10 cellular contexts compared by ENCODE assay signal in genomic region chr10:15083674-15084501, GRCh38. TPM values are rescaled to one million over a fixed set of nuclear protein-coding genes. Genes with fewer than 3 reads are reported as not detected.
DNase-seq lines count a peak whose midpoint lies in the region; ATAC-seq and TF ChIP-seq lines count a peak whose summit lies in the region.
"Had no signal": no experiment of that assay in that cellular context is flagged by ENCODE, and none has a peak within 500 bp of the region (broad histone marks: within the 10 kb centered on the region; RNA-seq: fewer than 3 reads in every experiment).

No MANE protein-coding gene starts in this region.

- peaks cover 18% of the 10 kb centered on the region for H3K36me3 Mint-ChIP-seq in Calu3 (ENCODE audit: insufficient read depth, unreplicated experiment)
- no peaks in the 10 kb centered on the region for H3K36me3 Mint-ChIP-seq in activated CD8-positive, alpha-beta T cell treated with anti-CD3 and anti-CD28 coated beads, Interleukin-2, amount 10 ng/mL, durations not matched to agents 7 days and 5 days (ENCODE audit: low read depth)

- peak overlapping the region; percentile 69 for H3K9ac ChIP-seq in skeletal muscle satellite cell (ENCODE audit: low read depth, low read length)

- DNase-seq in Calu3 (peak; percentile 3), hepatic stellate cell (ENCODE audit: low spot score) (peak; percentile 14), hippocampal formation (lab: John Stamatoyannopoulos, UW) (no peak)
- DNase-seq in activated CD8-positive, alpha-beta T cell treated with anti-CD3 and anti-CD28 coated beads, Interleukin-2, amount 10 ng/mL, durations not matched to agents 7 days and 5 days = no peak
- no peak for DNase-seq in activated T-cell treated with anti-CD3 and anti-CD28 coated beads, Interleukin-2, amount 50 U/mL, for 1 hour
- DNase-seq: activated naive CD4-positive, alpha-beta T cell treated with anti-CD3 and anti-CD28 coated beads for 36 hours; KG1 had no signal

- H3K4me1 Mint-ChIP-seq in Calu3 (ENCODE audit: low read depth, unreplicated experiment) = peaks cover 9% of the 10 kb centered on the region
- peaks cover 3% of the 10 kb centered on the region for H3K4me1 Mint-ChIP-seq in activated CD8-positive, alpha-beta T cell treated with anti-CD3 and anti-CD28 coated beads, Interleukin-2, amount 10 ng/mL, durations not matched to agents 7 days and 5 days (ENCODE audit: low read depth)

- H3K27me3 Mint-ChIP-seq in Calu3 (ENCODE audit: unreplicated experiment) = no peaks in the 10 kb centered on the region
- peaks cover 2% of the 10 kb centered on the region for H3K27me3 Mint-ChIP-seq in activated CD8-positive, alpha-beta T cell treated with anti-CD3 and anti-CD28 coated beads, Interleukin-2, amount 10 ng/mL, durations not matched to agents 7 days and 5 days (ENCODE audit: low read depth)

- no peaks in the 10 kb centered on the region for H3K27me3 ChIP-seq in skeletal muscle satellite cell (ENCODE audit: control insufficient read depth, insufficient read depth, low read length)

- H3K4me3 ChIP-seq in skeletal muscle satellite cell (ENCODE audit: low read length) = peak overlapping the region; percentile 71

- POLR2A ChIA-PET in activated CD8-positive, alpha-beta T cell treated with anti-CD3 and anti-CD28 coated beads, Interleukin-2, amount 10 ng/mL, durations not matched to agents 7 days and 5 days (lab: Charles Lee) = no interaction called here

- no peaks in the 10 kb centered on the region for H3K36me3 ChIP-seq in skeletal muscle satellite cell (ENCODE audit: insufficient read depth, low read length)

- H3K4me1 ChIP-seq in skeletal muscle satellite cell (ENCODE audit: control insufficient read depth, insufficient read depth, low read length) = peaks cover 15% of the 10 kb centered on the region

- no peak for ATAC-seq in activated CD8-positive, alpha-beta T cell treated with anti-CD3 and anti-CD28 coated beads, Interleukin-2, amount 10 ng/mL, durations not matched to agents 7 days and 5 days
- ATAC-seq in HG03442 (IDR thresholded peaks at IDR 0.05; ENCODE audit: unreplicated experiment) = no peak
- ATAC-seq in GM18907 (IDR thresholded peaks at IDR 0.05; ENCODE audit: unreplicated experiment) = no peak

- CTCF ChIA-PET in Calu3 (lab: Charles Lee) = interaction anchor here (0.6 kb wide), 1 partner anchor 465 kb away, joined by 3 read pairs; no protein-coding TSS in a partner anchor
- CTCF ChIA-PET in activated CD8-positive, alpha-beta T cell treated with anti-CD3 and anti-CD28 coated beads, Interleukin-2, amount 10 ng/mL, durations not matched to agents 7 days and 5 days (lab: Charles Lee) = no interaction called here

- H3K4me3 Mint-ChIP-seq in Calu3 (ENCODE audit: low read depth, unreplicated experiment) = peak overlapping the region; percentile 78
- peak overlapping the region; percentile 15 for H3K4me3 Mint-ChIP-seq in activated CD8-positive, alpha-beta T cell treated with anti-CD3 and anti-CD28 coated beads, Interleukin-2, amount 10 ng/mL, durations not matched to agents 7 days and 5 days
- H3K4me3 Mint-ChIP-seq: activated naive CD4-positive, alpha-beta T cell treated with anti-CD3 and anti-CD28 coated beads for 36 hours had no signal

- no peak for TF ChIP-seq CTCF in Calu3 (IDR thresholded peaks at IDR 0.05; ENCODE audit: unreplicated experiment)

- intact Hi-C loops in Calu3 (cut with micrococcal nuclease; ENCODE audit: unreplicated experiment) = no loop called here

- H3K9me3 Mint-ChIP-seq in Calu3 (ENCODE audit: low read depth, unreplicated experiment) = no peaks in the 10 kb centered on the region
- no peaks in the 10 kb centered on the region for H3K9me3 Mint-ChIP-seq in activated CD8-positive, alpha-beta T cell treated with anti-CD3 and anti-CD28 coated beads, Interleukin-2, amount 10 ng/mL, durations not matched to agents 7 days and 5 days (ENCODE audit: insufficient read depth)
- H3K9me3 Mint-ChIP-seq: activated naive CD4-positive, alpha-beta T cell treated with anti-CD3 and anti-CD28 coated beads for 36 hours had no signal

- no peaks in the 10 kb centered on the region for H3K9me3 ChIP-seq in skeletal muscle satellite cell (replicated peaks; ENCODE audit: low read length)

- peak overlapping the region; percentile 79 for H3K4me2 ChIP-seq in skeletal muscle satellite cell (ENCODE audit: low read length)

- peak overlapping the region; percentile 66 for H3K27ac Mint-ChIP-seq in Calu3 (ENCODE audit: unreplicated experiment)
- no peak overlapping the region for H3K27ac Mint-ChIP-seq in activated CD8-positive, alpha-beta T cell treated with anti-CD3 and anti-CD28 coated beads, Interleukin-2, amount 10 ng/mL, durations not matched to agents 7 days and 5 days
- H3K27ac Mint-ChIP-seq: activated naive CD4-positive, alpha-beta T cell treated with anti-CD3 and anti-CD28 coated beads for 36 hours had no signal

- BruUV-seq in Calu3 (replicated peaks; lab: Mats Ljungman, UMichigan) = no TSS peak

RNA-seq across cellular contexts. Expression of gene ACBD7, which starts 4.7 kb away (rescaled TPM):
- 8.2 and 10.0 TPM in 2 replicates for total RNA-seq in Calu3 (2022)
- total RNA-seq in activated CD8-positive, alpha-beta T cell treated with anti-CD3 and anti-CD28 coated beads, Interleukin-2, amount 10 ng/mL, durations not matched to agents 7 days and 5 days = 1 to 10 TPM; 4.4 to 5.2 TPM
- total RNA-seq in skeletal muscle satellite cell (2012; rRNA removed) = 0.76 TPM in 1 of 2 replicates, not detected in the other

RNA-seq across cellular contexts. Expression of gene RPP38, which starts 13.3 kb away (rescaled TPM):
- total RNA-seq in Calu3 (2022) = 23.4 and 25.8 TPM in 2 replicates
- 10 to 100 TPM; 16.8 to 19.0 TPM for total RNA-seq in activated CD8-positive, alpha-beta T cell treated with anti-CD3 and anti-CD28 coated beads, Interleukin-2, amount 10 ng/mL, durations not matched to agents 7 days and 5 days
- total RNA-seq in skeletal muscle satellite cell (2012; rRNA removed) = 15.1 and 16.7 TPM in 2 replicates

RNA-seq across cellular contexts. Expression of gene OLAH, which starts 40.1 kb away (rescaled TPM):
- not detected in 2 replicates for total RNA-seq in Calu3 (2022)
- total RNA-seq in activated CD8-positive, alpha-beta T cell treated with anti-CD3 and anti-CD28 coated beads, Interleukin-2, amount 10 ng/mL, durations not matched to agents 7 days and 5 days = under 1 TPM; 0.18 to 0.37 TPM
- total RNA-seq in skeletal muscle satellite cell (2012; rRNA removed) = 2.6 and 6.1 TPM in 2 replicates

Comparison
In these comparisons a context has a peak if more than half of its experiments do, and no peak if none do; other contexts are left out.
1. DNase-seq: peak in Calu3 (single experiment) and hepatic stellate cell (single experiment); none in activated CD8-positive, alpha-beta T cell treated with anti-CD3 and anti-CD28 coated beads, Interleukin-2, amount 10 ng/mL, durations not matched to agents 7 days and 5 days (single experiment), activated T-cell treated with anti-CD3 and anti-CD28 coated beads, Interleukin-2, amount 50 U/mL, for 1 hour (single experiment) and hippocampal formation (0 of 2).